ENCODE assay signal across 1 cellular context in genomic region chr2:42350434-42351063, GRCh38.
TF ChIP-seq lines count a peak whose summit lies in the region.

No MANE protein-coding gene starts in this region.

TF ChIP-seq in HCT116, 20 proteins besides CTCF, POLR2A, EP300 and RAD21 (continued from another document):
- TF ChIP-seq SP1 (IDR thresholded peaks at IDR 0.05; ENCODE audit: low read depth) (no peak), FOSL1 (IDR thresholded peaks at IDR 0.05; ENCODE audit: low read depth) (no peak), ZFX (IDR thresholded peaks at IDR 0.05) (no peak)
